Comparison of ENCODE assay signal across 23 cellular contexts in genomic region chr10:132855889-132856288, GRCh38.
DNase-seq lines count a peak whose midpoint lies in the region; ATAC-seq and TF ChIP-seq lines count a peak whose summit lies in the region.
"Had no signal": no experiment of that assay in that cellular context is flagged by ENCODE, and none has a peak within 500 bp of the region (broad histone marks: within the 10 kb centered on the region; RNA-seq: fewer than 3 reads in every experiment).

No MANE protein-coding gene starts in this region.

- H3K27ac ChIP-seq in HEK293 (ENCODE audit: extremely low read depth, low read depth, low read length) (no peak overlapping the region), transverse colon (no peak overlapping the region)
- H3K27ac ChIP-seq: A549; BLaER1 treated with 17β-estradiol and CSF1 and Interleukin-3, amounts not matched to agents 10 nM and 100 nM had no signal

- no peaks in the 10 kb centered on the region for H3K4me1 Mint-ChIP-seq in activated B cell treated with CpG ODN at 0.5 μM for 24 hours
- no peaks in the 10 kb centered on the region for H3K4me1 Mint-ChIP-seq in stimulated activated naive B cell treated with anti-CD40 and anti-IgM and Interleukin-4, amounts not matched to agents 10 μg/mL and 1 μg/mL and 100 μg/mL, for 72 hours
- H3K4me1 Mint-ChIP-seq in activated T-helper 17 cell treated with anti-CD3 and anti-CD28 coated beads, Interleukin-2, amount 50 U/mL, for 72 hours = no peaks in the 10 kb centered on the region
- no peaks in the 10 kb centered on the region for H3K4me1 Mint-ChIP-seq in activated naive CD8-positive, alpha-beta T cell treated with anti-CD3 and anti-CD28 coated beads, Interleukin-2, amount 50 U/mL, for 24 hours

- no peak overlapping the region for H3K4me3 Mint-ChIP-seq in activated B cell treated with CpG ODN at 0.5 μM for 24 hours
- H3K4me3 Mint-ChIP-seq in stimulated activated naive B cell treated with anti-CD40 and anti-IgM and Interleukin-4, amounts not matched to agents 10 μg/mL and 1 μg/mL and 100 μg/mL, for 72 hours = no peak overlapping the region
- H3K4me3 Mint-ChIP-seq in activated T-helper 17 cell treated with anti-CD3 and anti-CD28 coated beads, Interleukin-2, amount 50 U/mL, for 72 hours = no peak overlapping the region
- H3K4me3 Mint-ChIP-seq in activated naive CD8-positive, alpha-beta T cell treated with anti-CD3 and anti-CD28 coated beads, Interleukin-2, amount 50 U/mL, for 24 hours = no peak overlapping the region
- H3K4me3 Mint-ChIP-seq: CD4-positive, alpha-beta T cell had no signal

- H3K27me3 Mint-ChIP-seq in activated B cell treated with CpG ODN at 0.5 μM for 24 hours = peaks cover 7% of the 10 kb centered on the region
- H3K27me3 Mint-ChIP-seq in stimulated activated naive B cell treated with anti-CD40 and anti-IgM and Interleukin-4, amounts not matched to agents 10 μg/mL and 1 μg/mL and 100 μg/mL, for 72 hours = peaks cover 19 to 31% of the 10 kb centered on the region in 2 donors
- peaks cover 20% of the 10 kb centered on the region for H3K27me3 Mint-ChIP-seq in activated T-helper 17 cell treated with anti-CD3 and anti-CD28 coated beads, Interleukin-2, amount 50 U/mL, for 72 hours
- H3K27me3 Mint-ChIP-seq in activated naive CD8-positive, alpha-beta T cell treated with anti-CD3 and anti-CD28 coated beads, Interleukin-2, amount 50 U/mL, for 24 hours = peaks cover 10% of the 10 kb centered on the region

- H3K27ac Mint-ChIP-seq in activated B cell treated with CpG ODN at 0.5 μM for 24 hours = no peak overlapping the region
- H3K27ac Mint-ChIP-seq in stimulated activated naive B cell treated with anti-CD40 and anti-IgM and Interleukin-4, amounts not matched to agents 10 μg/mL and 1 μg/mL and 100 μg/mL, for 72 hours = no peak overlapping the region
- H3K27ac Mint-ChIP-seq in activated T-helper 17 cell treated with anti-CD3 and anti-CD28 coated beads, Interleukin-2, amount 50 U/mL, for 72 hours = no peak overlapping the region
- no peak overlapping the region for H3K27ac Mint-ChIP-seq in activated naive CD8-positive, alpha-beta T cell treated with anti-CD3 and anti-CD28 coated beads, Interleukin-2, amount 50 U/mL, for 24 hours
- H3K27ac Mint-ChIP-seq: CD4-positive, alpha-beta T cell had no signal

- TF ChIP-seq EP300 in transverse colon (IDR thresholded peaks at IDR 0.05; ENCODE audit: low read depth) = no peak

- H3K4me1 ChIP-seq in HEK293 (ENCODE audit: control insufficient read depth, insufficient read depth, low read length) = no peaks in the 10 kb centered on the region
- H3K4me1 ChIP-seq in transverse colon = no peaks in the 10 kb centered on the region
- H3K4me1 ChIP-seq: A549 had no signal

- in situ Hi-C loops in transverse colon (cut with MboI; ENCODE audit: low pct_ligation_motif_present in 1 of 4, low pct_unique_long_range_greater_than_20kb in 1 of 4, low sequenced_read_pairs in 3 of 4) = no loop called here

- intact Hi-C loops in activated B cell treated with CpG ODN at 0.5 μM for 24 hours (cut with micrococcal nuclease) = no loop called here
- intact Hi-C loops in posterior vena cava (cut with DNase I) = no loop called here
- intact Hi-C loops in transverse colon (cut with DNase I; ENCODE audit: low total_unique reads) = no loop called here

- ATAC-seq in activated B cell treated with CpG ODN at 0.5 μM for 24 hours (ENCODE audit: low read depth) = no peak
- no peak for ATAC-seq in stimulated activated naive B cell treated with anti-CD40 and anti-IgM and Interleukin-4, amounts not matched to agents 10 μg/mL and 1 μg/mL and 100 μg/mL, for 72 hours (replicated peaks)
- ATAC-seq in activated T-helper 17 cell treated with anti-CD3 and anti-CD28 coated beads, Interleukin-2, amount 50 U/mL, for 72 hours (replicated peaks) = no peak
- ATAC-seq in activated naive CD8-positive, alpha-beta T cell treated with anti-CD3 and anti-CD28 coated beads, Interleukin-2, amount 50 U/mL, for 24 hours = no peak
- ATAC-seq: A549 had no signal

- POLR2A ChIA-PET in HEK293 (lab: Yijun Ruan, JAX) = no interaction called here
- POLR2A ChIA-PET in activated B cell treated with CpG ODN at 0.5 μM for 24 hours (lab: Charles Lee) = no interaction called here

- H3K36me3 ChIP-seq in HEK293 (ENCODE audit: control insufficient read depth in 2 of 2, insufficient read depth in 1 of 2, low read length in 2 of 2) (no peaks in the 10 kb centered on the region), transverse colon (no peaks in the 10 kb centered on the region)
- H3K36me3 ChIP-seq: BLaER1 treated with 17β-estradiol and CSF1 and Interleukin-3, amounts not matched to agents 10 nM and 100 nM had no signal

- DNase-seq in activated B cell treated with CpG ODN at 0.5 μM for 24 hours (peak; percentile 2), posterior vena cava (ENCODE audit: low spot score) (peak; percentile 69), transverse colon (peak; percentile 1), HCEC 1CT (no peak)
- DNase-seq in stimulated activated naive B cell treated with anti-CD40 and anti-IgM and Interleukin-4, amounts not matched to agents 10 μg/mL and 1 μg/mL and 100 μg/mL, for 72 hours = no peak
- DNase-seq in activated naive CD8-positive, alpha-beta T cell treated with anti-CD3 and anti-CD28 coated beads, Interleukin-2, amount 50 U/mL, for 24 hours = no peak
- DNase-seq: AML-193; CD4-positive, alpha-beta T cell; IMR-90; KG1; MM.1S; NCI-H1048; NCI-H1417; NCI-H1694; NCI-H2081; NCI-H2227 treated with DMSO at 0.1 percent for 48 hours; NCI-H69; RPMI8226; SHP77 had no signal

- TF ChIP-seq POLR2A in transverse colon (IDR thresholded peaks at IDR 0.05) = no peak

- H3K9me3 ChIP-seq in HEK293 (ENCODE audit: control insufficient read depth, insufficient read depth, low read depth, low read length) = no peaks in the 10 kb centered on the region
- no peaks in the 10 kb centered on the region for H3K9me3 ChIP-seq in transverse colon

- CTCF ChIA-PET in HEK293 (lab: Yijun Ruan, JAX) = no interaction called here
- CTCF ChIA-PET in activated B cell treated with CpG ODN at 0.5 μM for 24 hours (lab: Charles Lee) = no interaction called here

- 85 to 86% methylated on average over 7 of the region's 7 CpGs for WGBS in transverse colon (ENCODE audit: low coverage in 1 of 2), 2 donors

- TF ChIP-seq CTCF in HEK293 (tag by site-specific recombination; IDR thresholded peaks at IDR 0.05) = no peak
- TF ChIP-seq CTCF in activated B cell treated with CpG ODN at 0.5 μM for 24 hours (IDR thresholded peaks at IDR 0.05) = no peak
- no peak for TF ChIP-seq CTCF in transverse colon (IDR thresholded peaks at IDR 0.05)

- H3K27me3 ChIP-seq in transverse colon = peaks cover 14% of the 10 kb centered on the region

- no peaks in the 10 kb centered on the region for H3K36me3 Mint-ChIP-seq in activated B cell treated with CpG ODN at 0.5 μM for 24 hours (ENCODE audit: low read depth)
- peaks cover 0 to 4% of the 10 kb centered on the region in 2 donors for H3K36me3 Mint-ChIP-seq in stimulated activated naive B cell treated with anti-CD40 and anti-IgM and Interleukin-4, amounts not matched to agents 10 μg/mL and 1 μg/mL and 100 μg/mL, for 72 hours
- H3K36me3 Mint-ChIP-seq in activated T-helper 17 cell treated with anti-CD3 and anti-CD28 coated beads, Interleukin-2, amount 50 U/mL, for 72 hours (ENCODE audit: low read depth) = no peaks in the 10 kb centered on the region
- no peaks in the 10 kb centered on the region for H3K36me3 Mint-ChIP-seq in activated naive CD8-positive, alpha-beta T cell treated with anti-CD3 and anti-CD28 coated beads, Interleukin-2, amount 50 U/mL, for 24 hours (ENCODE audit: low read depth)

- peaks cover 13% of the 10 kb centered on the region for H3K9me3 Mint-ChIP-seq in activated B cell treated with CpG ODN at 0.5 μM for 24 hours
- peaks cover 6 to 8% of the 10 kb centered on the region in 2 donors for H3K9me3 Mint-ChIP-seq in stimulated activated naive B cell treated with anti-CD40 and anti-IgM and Interleukin-4, amounts not matched to agents 10 μg/mL and 1 μg/mL and 100 μg/mL, for 72 hours
- H3K9me3 Mint-ChIP-seq in activated T-helper 17 cell treated with anti-CD3 and anti-CD28 coated beads, Interleukin-2, amount 50 U/mL, for 72 hours = no peaks in the 10 kb centered on the region
- H3K9me3 Mint-ChIP-seq in activated naive CD8-positive, alpha-beta T cell treated with anti-CD3 and anti-CD28 coated beads, Interleukin-2, amount 50 U/mL, for 24 hours = peaks cover 4% of the 10 kb centered on the region
- H3K9me3 Mint-ChIP-seq: CD4-positive, alpha-beta T cell had no signal

- H3K4me3 ChIP-seq in HEK293 (ENCODE audit: low read depth, low read length) (no peak overlapping the region), transverse colon (no peak overlapping the region)
- H3K4me3 ChIP-seq: A549; BLaER1 treated with 17β-estradiol and CSF1 and Interleukin-3, amounts not matched to agents 10 nM and 100 nM had no signal

TF ChIP-seq in HEK293, 187 proteins besides CTCF, POLR2A, EP300 and RAD21:
- TF ChIP-seq SETDB1 (IDR thresholded peaks at IDR 0.05; ENCODE audit: insufficient read length, low read length) (peak; percentile 72), ZNF366 (tag by site-specific recombination; conservative IDR thresholded peaks at IDR 0.05) (no peak), ZNF560 (tag by site-specific recombination; IDR thresholded peaks at IDR 0.05; ENCODE audit: borderline replicate concordance) (no peak)

Comparison
In these comparisons a context has a peak if more than half of its experiments do, and no peak if none do; other contexts are left out.
1. DNase-seq: peak in activated B cell treated with CpG ODN at 0.5 μM for 24 hours (single experiment), posterior vena cava (single experiment) and transverse colon (single experiment); none in HCEC 1CT (single experiment), stimulated activated naive B cell treated with anti-CD40 and anti-IgM and Interleukin-4, amounts not matched to agents 10 μg/mL and 1 μg/mL and 100 μg/mL, for 72 hours (single experiment) and activated naive CD8-positive, alpha-beta T cell treated with anti-CD3 and anti-CD28 coated beads, Interleukin-2, amount 50 U/mL, for 24 hours (single experiment).